ENCODE assay signal across 25 cellular contexts in the genomic region with DNA sequence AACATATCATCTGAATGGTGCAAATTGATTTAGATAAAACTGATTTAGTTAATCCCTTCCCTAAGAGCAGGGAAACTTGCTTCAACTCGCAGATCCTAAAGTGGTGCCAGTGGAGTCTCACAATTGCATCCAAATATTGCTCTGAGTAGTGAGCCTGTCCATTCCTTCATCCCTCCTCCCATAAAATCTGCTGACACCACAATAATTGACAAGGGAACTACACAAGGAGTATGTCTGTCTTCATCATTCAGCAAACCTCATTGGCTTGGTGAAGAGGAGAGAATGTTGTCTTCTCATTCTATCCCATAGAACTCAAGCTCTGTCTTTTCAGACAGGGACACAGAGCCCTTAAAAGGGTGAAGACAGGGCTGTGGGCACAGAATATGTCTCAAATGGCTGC. TPM values are rescaled to one million over a fixed set of nuclear protein-coding genes. Genes with fewer than 3 reads are reported as not detected.
DNase-seq lines count a peak whose midpoint lies in the region; ATAC-seq, FAIRE-seq and TF ChIP-seq lines count a peak whose summit lies in the region.
"Had no signal": no experiment of that assay in that cellular context is flagged by ENCODE, and none has a peak within 500 bp of the region (broad histone marks: within the 10 kb centered on the region; RNA-seq: fewer than 3 reads in every experiment).

No MANE protein-coding gene starts in this region.

- peaks cover 2% of the 10 kb centered on the region for H3K27me3 Mint-ChIP-seq in nephron (ENCODE audit: low read depth)
- H3K27me3 Mint-ChIP-seq: CD4-positive, alpha-beta T cell had no signal

- POLR2A ChIA-PET in HepG2 (lab: Yijun Ruan, JAX) = no interaction called here

- no peak for ATAC-seq in HepG2
- ATAC-seq in right lobe of liver = no peak
- no peak for ATAC-seq in HG03565 (IDR thresholded peaks at IDR 0.05; ENCODE audit: unreplicated experiment)
- ATAC-seq: GM12878 had no signal

- H3K27me3 ChIP-seq in HepG2 (ENCODE audit: control insufficient read depth in 1 of 2, insufficient read depth in 2 of 2, low read length in 2 of 2) = peaks cover 1 to 10% of the 10 kb centered on the region in 2 experiments; a peak in 3 of 5 replicates
- no peaks in the 10 kb centered on the region for H3K27me3 ChIP-seq in right lobe of liver
- H3K27me3 ChIP-seq in bronchial epithelial cell (ENCODE audit: control insufficient read depth, insufficient read depth, low read length) = no peaks in the 10 kb centered on the region

- DNase-seq in HepG2 (ENCODE audit: low spot score) (no peak), right lobe of liver (no peak), bronchial epithelial cell (ENCODE audit: low read depth) (no peak), GM13976 (ENCODE audit: low spot score) (no peak)
- DNase-seq: ACHN; AML-193; BE2C; CD4-positive, alpha-beta T cell; CD8-positive, alpha-beta memory T cell; DMS 273 treated with DMSO at 0.1 percent for 48 hours; DMS79; EL; GDM1; GOT3; H7; HCEC 1CT had no signal

- TF ChIP-seq CTCF in HepG2 (CRISPR knock-in tag; IDR thresholded peaks at IDR 0.05) (no peak), right lobe of liver (IDR thresholded peaks at IDR 0.05) (no peak), bronchial epithelial cell (IDR thresholded peaks at IDR 0.05; ENCODE audit: insufficient read depth, low read length, severe bottlenecking) (no peak), nephron (IDR thresholded peaks at IDR 0.05; ENCODE audit: unreplicated experiment in 3 of 3) (no peak), GM13976 (IDR thresholded peaks at IDR 0.05; ENCODE audit: borderline replicate concordance, control extremely low read depth, extremely low read depth, insufficient read depth, missing control alignments) (no peak)

- intact Hi-C loops in HepG2 (cut with micrococcal nuclease; ENCODE audit: unreplicated experiment) = no loop called here
- intact Hi-C loops in right lobe of liver (cut with DNase I) = no loop called here

- H3K9me3 Mint-ChIP-seq in nephron = peaks cover under 1% of the 10 kb centered on the region
- H3K9me3 Mint-ChIP-seq: CD4-positive, alpha-beta T cell; CD8-positive, alpha-beta memory T cell had no signal

- TF ChIP-seq POLR2A in HepG2 (IDR thresholded peaks at IDR 0.05; ENCODE audit: insufficient read depth in 1 of 2, low read depth in 2 of 2, low read length in 2 of 2) (no peak), right lobe of liver (IDR thresholded peaks at IDR 0.05) (no peak)

- H3K4me1 ChIP-seq in HepG2 (ENCODE audit: insufficient read depth, low read length) (no peaks in the 10 kb centered on the region), right lobe of liver (peaks cover 0 to 5% (median 0%) of the 10 kb centered on the region in 4 donors)
- H3K4me1 ChIP-seq: BE2C had no signal

- H2AFZ ChIP-seq in HepG2 (ENCODE audit: low read length) = no peak overlapping the region

- no peaks in the 10 kb centered on the region for H3K36me3 Mint-ChIP-seq in nephron (ENCODE audit: low read depth)
- H3K36me3 Mint-ChIP-seq: CD14-positive monocyte had no signal

- H3K4me3 ChIP-seq in HepG2 (replicated peaks in 1 of 3; ENCODE audit: insufficient read depth in 1 of 3, low read depth in 2 of 3, low read length in 3 of 3) (no peak overlapping the region), right lobe of liver (no peak overlapping the region), bronchial epithelial cell (ENCODE audit: low read depth, low read length) (no peak overlapping the region)
- H3K4me3 ChIP-seq: BLaER1 treated with 17β-estradiol and CSF1 and Interleukin-3, amounts not matched to agents 10 nM and 100 nM; GM12878 had no signal

- H3K79me2 ChIP-seq in HepG2 (ENCODE audit: insufficient read depth, low read length) = no peaks in the 10 kb centered on the region

- H3K9ac ChIP-seq in HepG2 (ENCODE audit: insufficient read depth, low read depth, low read length) = no peak overlapping the region
- H3K9ac ChIP-seq: BLaER1 treated with 17β-estradiol and CSF1 and Interleukin-3, amounts not matched to agents 10 nM and 100 nM had no signal

- 0% methylated on average over 1 of the region's 1 CpG for WGBS in HepG2 (ENCODE audit: low lambda C conversion rate)
- 62% methylated on average over 1 of the region's 1 CpG for WGBS in right lobe of liver (ENCODE audit: insufficient coverage, low coverage, low lambda C conversion rate, missing lambda C conversion rate)

- H3K4me1 Mint-ChIP-seq in nephron = peaks cover 35% of the 10 kb centered on the region

- no peaks in the 10 kb centered on the region for H4K20me1 ChIP-seq in HepG2 (ENCODE audit: insufficient read depth, low read length)

- in situ Hi-C loops in HepG2 (cut with HindIII; ENCODE audit: extremely low pct_ligation_motif_present, low pct_unique_long_range_greater_than_20kb) = no loop called here
- in situ Hi-C loops in GM13976 (cut with MboI; ENCODE audit: low sequenced_read_pairs, unreplicated experiment) = no loop called here

- TF ChIP-seq EP300 in HepG2 (IDR thresholded peaks at IDR 0.05; ENCODE audit: low read depth in 2 of 2, low read length in 2 of 2) (no peak), HepG2 (CRISPR knock-in tag; IDR thresholded peaks at IDR 0.05; ENCODE audit: borderline replicate concordance) (no peak)

- CTCF ChIA-PET in HepG2 (lab: Yijun Ruan, JAX; ENCODE audit: low intra/inter-chr PET ratio, low total read pairs) = no interaction called here

- no peak overlapping the region for H3K4me3 Mint-ChIP-seq in nephron
- H3K4me3 Mint-ChIP-seq: CD4-positive, alpha-beta T cell had no signal

- no TSS peak for BruUV-seq in HepG2 (replicated peaks; lab: Mats Ljungman, UMichigan)

- H3K36me3 ChIP-seq in HepG2 (replicated peaks in 1 of 2; ENCODE audit: control insufficient read depth in 1 of 2, insufficient read depth in 2 of 2, low read length in 2 of 2) = no peaks in the 10 kb centered on the region
- no peaks in the 10 kb centered on the region for H3K36me3 ChIP-seq in right lobe of liver
- no peaks in the 10 kb centered on the region for H3K36me3 ChIP-seq in bronchial epithelial cell (ENCODE audit: control insufficient read depth, insufficient read depth, low read length)
- H3K36me3 ChIP-seq: BE2C; BLaER1 treated with 17β-estradiol and CSF1 and Interleukin-3, amounts not matched to agents 10 nM and 100 nM had no signal

- TF ChIP-seq RAD21 in HepG2 (CRISPR knock-in tag; IDR thresholded peaks at IDR 0.05) = no peak

- H3K27ac ChIP-seq in HepG2 (ENCODE audit: extremely low read length, insufficient read depth, low read length) (no peak overlapping the region), right lobe of liver (no peak overlapping the region)
- H3K27ac ChIP-seq: 22Rv1; BLaER1 treated with 17β-estradiol and CSF1 and Interleukin-3, amounts not matched to agents 10 nM and 100 nM had no signal

- FAIRE-seq in HepG2 (lab: Jason Lieb, UNC) (no peak), bronchial epithelial cell (lab: Jason Lieb, UNC) (peak; percentile 62)
- FAIRE-seq: A204.1, D721Med, GM12878, GM18507 had no signal

- peak overlapping the region in 2 of 3 experiments; percentile 48 to 56 for H3K27ac Mint-ChIP-seq in nephron
- H3K27ac Mint-ChIP-seq: CD14-positive monocyte; CD4-positive, alpha-beta T cell; CD8-positive, alpha-beta memory T cell had no signal

- H3K9me3 ChIP-seq in HepG2 (ENCODE audit: low read length) (no peaks in the 10 kb centered on the region), right lobe of liver (no peaks in the 10 kb centered on the region)
- H3K9me3 ChIP-seq: BE2C had no signal

- no peak overlapping the region for H3K4me2 ChIP-seq in HepG2 (ENCODE audit: low read depth, low read length)
- H3K4me2 ChIP-seq: BLaER1 treated with 17β-estradiol and CSF1 and Interleukin-3, amounts not matched to agents 10 nM and 100 nM had no signal

RNA-seq across cellular contexts. Expression of gene MID2, which starts 4.2 kb away (rescaled TPM):
- total RNA-seq in HepG2 (2016; rRNA removed; fragmentation: Illumina TruSeq; extraction: Trizol) = 0.09 TPM in 1 of 2 replicates, not detected in the other
- total RNA-seq in HepG2 (2016; cell fraction: cytosol; rRNA removed; fragmentation: Illumina TruSeq; extraction: Trizol; ENCODE audit: low read depth) = not detected in 2 replicates
- total RNA-seq in HepG2 (2016; cell fraction: insoluble cytoplasmic fraction; rRNA removed; fragmentation: Illumina TruSeq; extraction: Trizol) = 0.13 TPM in 1 of 2 replicates, not detected in the other
- total RNA-seq in HepG2 (2016; cell fraction: membrane; rRNA removed; fragmentation: Illumina TruSeq; extraction: Trizol) = 0.17 and 0.19 TPM in 2 replicates
- total RNA-seq in HepG2 (2016; cell fraction: nucleus; rRNA removed; fragmentation: Illumina TruSeq; extraction: Trizol) = not detected in 2 replicates
- 0.05 TPM in 1 of 2 replicates, not detected in the other for polyA plus RNA-seq in HepG2 (2011; rRNA removed)
- polyA plus RNA-seq in HepG2 (2011; cell fraction: cytosol; rRNA removed) = 0.03 and 0.05 TPM in 2 replicates
- polyA plus RNA-seq in HepG2 (2011; cell fraction: nucleus; rRNA removed) = not detected in 2 replicates
- polyA plus RNA-seq in HepG2 (2012) = 0.08 TPM in 1 of 2 replicates, not detected in the other
- not detected in 2 replicates for polyA plus RNA-seq in HepG2 (2016; cell fraction: cytosol; fragmentation: Illumina TruSeq; extraction: Trizol; ENCODE audit: low read depth)
- polyA plus RNA-seq in HepG2 (2016; cell fraction: insoluble cytoplasmic fraction; fragmentation: Illumina TruSeq; extraction: Trizol; ENCODE audit: low read depth) = not detected in 2 replicates
- 0.08 and 0.09 TPM in 2 replicates for polyA plus RNA-seq in HepG2 (2016; cell fraction: membrane; fragmentation: Illumina TruSeq; extraction: Trizol; ENCODE audit: low read depth)
- polyA plus RNA-seq in HepG2 (2016; cell fraction: nucleus; fragmentation: Illumina TruSeq; extraction: Trizol; ENCODE audit: insufficient read depth, low read depth) = not detected in 2 replicates
- 0.78 and 28.0 TPM in 2 replicates for polyA minus RNA-seq in HepG2 (2011; rRNA and poly(A)+ RNA removed; ENCODE audit: low replicate concordance)
- not detected in 2 replicates for polyA minus RNA-seq in HepG2 (2011; cell fraction: cytosol; rRNA and poly(A)+ RNA removed)
- polyA minus RNA-seq in HepG2 (2011; cell fraction: nucleus; rRNA and poly(A)+ RNA removed) = 0.26 TPM in 1 of 2 replicates, not detected in the other
- 10 to 100 TPM in 4 of 6 experiments, 1 to 10 TPM in 2; 6.3 to 13.8 (median 11.8) TPM for total RNA-seq in right lobe of liver
- 21.9 and 28.8 TPM in 2 replicates for total RNA-seq in bronchial epithelial cell

RNA-seq across cellular contexts. Expression of gene NCBP2L, which starts 52.3 kb away (rescaled TPM):
- total RNA-seq in HepG2 (2016; rRNA removed; fragmentation: Illumina TruSeq; extraction: Trizol) (not detected in 2 replicates), right lobe of liver (not detected), bronchial epithelial cell (not detected in 2 replicates)
- not detected in 2 replicates for total RNA-seq in HepG2 (2016; cell fraction: cytosol; rRNA removed; fragmentation: Illumina TruSeq; extraction: Trizol; ENCODE audit: low read depth)
- total RNA-seq in HepG2 (2016; cell fraction: insoluble cytoplasmic fraction; rRNA removed; fragmentation: Illumina TruSeq; extraction: Trizol) = not detected in 2 replicates
- not detected in 2 replicates for total RNA-seq in HepG2 (2016; cell fraction: membrane; rRNA removed; fragmentation: Illumina TruSeq; extraction: Trizol)
- total RNA-seq in HepG2 (2016; cell fraction: nucleus; rRNA removed; fragmentation: Illumina TruSeq; extraction: Trizol) = not detected in 2 replicates
- not detected in 2 replicates for polyA plus RNA-seq in HepG2 (2011; rRNA removed)
- polyA plus RNA-seq in HepG2 (2011; cell fraction: cytosol; rRNA removed) = not detected in 2 replicates
- not detected in 2 replicates for polyA plus RNA-seq in HepG2 (2011; cell fraction: nucleus; rRNA removed)
- polyA plus RNA-seq in HepG2 (2012) = not detected in 2 replicates
- polyA plus RNA-seq in HepG2 (2016; cell fraction: cytosol; fragmentation: Illumina TruSeq; extraction: Trizol; ENCODE audit: low read depth) = not detected in 2 replicates
- not detected in 2 replicates for polyA plus RNA-seq in HepG2 (2016; cell fraction: insoluble cytoplasmic fraction; fragmentation: Illumina TruSeq; extraction: Trizol; ENCODE audit: low read depth)
- not detected in 2 replicates for polyA plus RNA-seq in HepG2 (2016; cell fraction: membrane; fragmentation: Illumina TruSeq; extraction: Trizol; ENCODE audit: low read depth)
- polyA plus RNA-seq in HepG2 (2016; cell fraction: nucleus; fragmentation: Illumina TruSeq; extraction: Trizol; ENCODE audit: insufficient read depth, low read depth) = not detected in 2 replicates
- not detected in 2 replicates for polyA minus RNA-seq in HepG2 (2011; rRNA and poly(A)+ RNA removed; ENCODE audit: low replicate concordance)
- polyA minus RNA-seq in HepG2 (2011; cell fraction: cytosol; rRNA and poly(A)+ RNA removed) = not detected in 2 replicates
- polyA minus RNA-seq in HepG2 (2011; cell fraction: nucleus; rRNA and poly(A)+ RNA removed) = not detected in 2 replicates
- total RNA-seq: CD4-positive, alpha-beta T cell; CD8-positive, alpha-beta memory T cell; GM12878; H7 had no signal
- polyA plus RNA-seq: CD14-positive monocyte, GM12878 had no signal

RNA-seq across cellular contexts. Expression of gene TSC22D3, which starts 54.3 kb away (rescaled TPM):
- total RNA-seq in HepG2 (2016; rRNA removed; fragmentation: Illumina TruSeq; extraction: Trizol) (0.42 and 0.82 TPM in 2 replicates), right lobe of liver (100 to 1,000 TPM in 2 of 6 experiments, 10 to 100 TPM in 3, 1 to 10 TPM in 1; 7.4 to 118 (median 60.3) TPM), bronchial epithelial cell (83.5 and 84.7 TPM in 2 replicates)
- 0.20 and 0.26 TPM in 2 replicates for total RNA-seq in HepG2 (2016; cell fraction: cytosol; rRNA removed; fragmentation: Illumina TruSeq; extraction: Trizol; ENCODE audit: low read depth)
- 0.88 and 1.1 TPM in 2 replicates for total RNA-seq in HepG2 (2016; cell fraction: insoluble cytoplasmic fraction; rRNA removed; fragmentation: Illumina TruSeq; extraction: Trizol)
- 0.87 and 1.00 TPM in 2 replicates for total RNA-seq in HepG2 (2016; cell fraction: membrane; rRNA removed; fragmentation: Illumina TruSeq; extraction: Trizol)
- 0.96 and 1.3 TPM in 2 replicates for total RNA-seq in HepG2 (2016; cell fraction: nucleus; rRNA removed; fragmentation: Illumina TruSeq; extraction: Trizol)
- 1.5 and 1.9 TPM in 2 replicates for polyA plus RNA-seq in HepG2 (2011; rRNA removed)
- polyA plus RNA-seq in HepG2 (2011; cell fraction: cytosol; rRNA removed) = 1.5 and 2.0 TPM in 2 replicates
- polyA plus RNA-seq in HepG2 (2011; cell fraction: nucleus; rRNA removed) = 2.1 and 3.0 TPM in 2 replicates
- polyA plus RNA-seq in HepG2 (2012) = 0.66 and 5.9 TPM in 2 replicates
- polyA plus RNA-seq in HepG2 (2016; cell fraction: cytosol; fragmentation: Illumina TruSeq; extraction: Trizol; ENCODE audit: low read depth) = 0.26 and 0.36 TPM in 2 replicates
- polyA plus RNA-seq in HepG2 (2016; cell fraction: insoluble cytoplasmic fraction; fragmentation: Illumina TruSeq; extraction: Trizol; ENCODE audit: low read depth) = 0.88 and 1.0 TPM in 2 replicates
- polyA plus RNA-seq in HepG2 (2016; cell fraction: membrane; fragmentation: Illumina TruSeq; extraction: Trizol; ENCODE audit: low read depth) = 0.31 and 0.46 TPM in 2 replicates
- 0.88 and 0.94 TPM in 2 replicates for polyA plus RNA-seq in HepG2 (2016; cell fraction: nucleus; fragmentation: Illumina TruSeq; extraction: Trizol; ENCODE audit: insufficient read depth, low read depth)
- 0.92 and 43.9 TPM in 2 replicates for polyA minus RNA-seq in HepG2 (2011; rRNA and poly(A)+ RNA removed; ENCODE audit: low replicate concordance)
- 2.8 and 3.3 TPM in 2 replicates for polyA minus RNA-seq in HepG2 (2011; cell fraction: cytosol; rRNA and poly(A)+ RNA removed)
- polyA minus RNA-seq in HepG2 (2011; cell fraction: nucleus; rRNA and poly(A)+ RNA removed) = 3.6 and 5.1 TPM in 2 replicates

Comparison
In these comparisons a context has a peak if more than half of its experiments do, and no peak if none do; other contexts are left out.
1. RNA of gene MID2, which starts 4.2 kb away (total RNA-seq): 21.9 to 28.8 TPM in bronchial epithelial cell and 6.3 to 13.8 TPM in right lobe of liver; 0.09 to 0.19 TPM in HepG2; every median in the first group is over 4 times any median in the second.